9 cellular contexts compared by ENCODE assay signal in genomic region chr6:127186889-127187288, GRCh38.
DNase-seq lines count a peak whose midpoint lies in the region; ATAC-seq, FAIRE-seq and TF ChIP-seq lines count a peak whose summit lies in the region.
"Had no signal": no experiment of that assay in that cellular context is flagged by ENCODE, and none has a peak within 500 bp of the region (broad histone marks: within the 10 kb centered on the region; RNA-seq: fewer than 3 reads in every experiment).

No MANE protein-coding gene starts in this region.

- no peaks in the 10 kb centered on the region for H3K4me1 ChIP-seq in OCI-LY3 (ENCODE audit: low read length)

- H2AFZ ChIP-seq in OCI-LY3 (ENCODE audit: low read depth, low read length), result no peak overlapping the region

- TF ChIP-seq POLR2A in H54 (IDR thresholded peaks at IDR 0.05; ENCODE audit: low read depth, low read length), result no peak

- no peak for FAIRE-seq in H54 (lab: Jason Lieb, UNC)

- ATAC-seq in HG02588 (IDR thresholded peaks at IDR 0.05; ENCODE audit: unreplicated experiment), result peak; percentile 67
- peak in 1 of 2 donors; percentile 35 for ATAC-seq in left cardiac atrium

- H3K79me2 ChIP-seq in OCI-LY3 (ENCODE audit: low read length), result no peaks in the 10 kb centered on the region

- TF ChIP-seq CTCF in OCI-LY3 (IDR thresholded peaks at IDR 0.05; ENCODE audit: low read depth, low read length), result peak; percentile 54

- H3K27ac ChIP-seq in OCI-LY3 (ENCODE audit: low read length), result no peak overlapping the region
- H3K27ac ChIP-seq: KMS-11 had no signal

- no peak overlapping the region for H3K9ac ChIP-seq in OCI-LY3 (ENCODE audit: low read length)
- H3K9ac ChIP-seq: KMS-11 had no signal

- DNase-seq in EH (ENCODE audit: low read depth) (peak; percentile 19), left cardiac atrium (peak; percentile 65), cerebellar cortex (ENCODE audit: low spot score) (no peak), H54 (ENCODE audit: insufficient read length, low spot score) (no peak)
- DNase-seq in activated T-cell treated with anti-CD3 and anti-CD28 coated beads, Interleukin-2, amount 50 U/mL, for 48 hours, result peak; percentile 76 to 78
- DNase-seq in stimulated activated CD4-positive, alpha-beta T cell treated with anti-CD3 and anti-CD28 coated beads, Interleukin-4, amount 100 ng/mL, for 24 hours, result peak; percentile 63

- intact Hi-C loops in left cardiac atrium (cut with DNase I), result loop anchor here in 1 of 2 donors (10.0 kb wide), 1 partner anchor 358 kb away; no protein-coding TSS in a partner anchor

- H3K27me3 ChIP-seq in OCI-LY3 (ENCODE audit: low read depth, low read length), result no peaks in the 10 kb centered on the region

- no peaks in the 10 kb centered on the region for H3K36me3 ChIP-seq in OCI-LY3 (replicated peaks; ENCODE audit: low read depth, low read length)

- no peak overlapping the region for H3K4me2 ChIP-seq in OCI-LY3 (ENCODE audit: low read length)
- H3K4me2 ChIP-seq: KMS-11 had no signal

- H3K4me3 ChIP-seq in OCI-LY3 (ENCODE audit: low read length), result no peak overlapping the region

- H4K20me1 ChIP-seq in OCI-LY3 (ENCODE audit: insufficient read depth, low read length), result no peaks in the 10 kb centered on the region

- H3K9me3 ChIP-seq in OCI-LY3 (ENCODE audit: insufficient read depth, low read length), result no peaks in the 10 kb centered on the region

Comparison
In these comparisons a context has a peak if more than half of its experiments do, and no peak if none do; other contexts are left out.
1. DNase-seq: peak in EH (single experiment), activated T-cell treated with anti-CD3 and anti-CD28 coated beads, Interleukin-2, amount 50 U/mL, for 48 hours (2 of 2), left cardiac atrium (single experiment) and stimulated activated CD4-positive, alpha-beta T cell treated with anti-CD3 and anti-CD28 coated beads, Interleukin-4, amount 100 ng/mL, for 24 hours (single experiment); none in cerebellar cortex (single experiment) and H54 (single experiment).